In the genomic region with DNA sequence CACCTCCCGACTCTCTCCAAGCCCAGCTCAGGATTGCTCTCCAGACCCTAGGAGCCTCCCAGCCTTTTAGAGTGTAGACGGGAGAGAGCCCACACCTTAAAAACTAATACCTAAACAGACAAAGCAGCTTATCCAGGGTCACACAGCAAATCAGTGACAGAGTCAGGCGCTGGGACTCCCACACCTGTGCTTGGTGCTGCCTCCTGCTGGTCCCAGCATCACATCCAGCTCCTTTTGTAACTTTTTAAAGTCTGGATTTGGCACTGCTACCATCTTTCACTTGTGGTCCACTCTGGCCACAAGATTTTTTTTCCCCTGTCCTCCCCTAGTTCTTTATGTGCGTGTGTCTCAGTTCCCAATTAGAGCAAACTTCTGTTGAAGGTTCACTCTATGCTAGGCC, we compare ENCODE assay signal across 1 cellular context.
TF ChIP-seq lines count a peak whose summit lies in the region.

No MANE protein-coding gene starts in this region.

TF ChIP-seq in H1, 55 proteins besides CTCF, POLR2A, EP300 and RAD21 (continued from another document):
- TF ChIP-seq CTBP2 (IDR thresholded peaks at IDR 0.05; ENCODE audit: borderline replicate concordance, insufficient read depth, insufficient read length, low read length), result no peak
- no peak for TF ChIP-seq EZH2 (IDR thresholded peaks at IDR 0.05; ENCODE audit: low read depth, low read length, severe bottlenecking)
- no peak for TF ChIP-seq TBP (IDR thresholded peaks at IDR 0.05; ENCODE audit: low read depth, low read length)
- TF ChIP-seq SP2 (IDR thresholded peaks at IDR 0.05; ENCODE audit: low read length), result no peak
- no peak for TF ChIP-seq TAF1 (IDR thresholded peaks at IDR 0.05; ENCODE audit: low read depth, low read length)
- TF ChIP-seq SIN3A (conservative IDR thresholded peaks at IDR 0.05 in 1 of 2, IDR thresholded peaks at IDR 0.05 in 1 of 2; ENCODE audit: low read depth in 1 of 2, low read length in 2 of 2), result no peak
- TF ChIP-seq BACH1 (IDR thresholded peaks at IDR 0.05; ENCODE audit: low read length), result no peak
TF ChIP-seq in H1: peak in this region for 0.
